Comparison of ENCODE assay signal across 21 cellular contexts in the genomic region with DNA sequence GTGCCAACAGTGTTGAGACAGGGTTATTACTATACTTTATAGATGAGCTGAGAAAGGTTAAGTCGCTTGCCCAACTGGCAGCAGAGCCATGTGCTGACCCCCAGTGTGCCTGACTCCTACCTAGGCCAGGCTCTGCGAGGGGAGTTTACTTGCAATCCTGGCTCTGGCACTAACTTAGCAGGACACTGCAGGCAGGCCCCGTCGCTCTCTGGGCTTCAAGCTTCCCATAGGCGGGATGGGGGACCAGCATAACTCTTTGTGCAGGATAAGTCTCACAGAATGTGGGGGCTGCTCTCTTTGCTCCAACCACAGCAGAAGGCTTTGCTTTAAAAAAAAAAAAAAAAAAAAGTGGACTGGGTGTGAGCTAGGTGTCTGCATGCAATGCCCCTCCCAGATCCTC.
"Had no signal": no experiment of that assay in that cellular context is flagged by ENCODE, and none has a peak within 500 bp of the region (broad histone marks: within the 10 kb centered on the region; RNA-seq: fewer than 3 reads in every experiment).

No MANE protein-coding gene starts in this region.

- H3K9me3 ChIP-seq: esophagus squamous epithelium, lower lobe of right lung, ovary, thoracic aorta, vagina had no signal

- DNase-seq: activated CD4-positive, alpha-beta T cell treated with anti-CD3 and anti-CD28 coated beads, Interleukin-2, amount 50 U/mL, for 4 hours; activated CD4-positive, CD25-positive, alpha-beta regulatory T cell treated with anti-CD3 and anti-CD28 coated beads, Interleukin-2, amount 50 U/mL, for 72 hours; activated naive CD4-positive, alpha-beta T cell treated with anti-CD3 and anti-CD28 coated beads for 36 hours; activated naive CD8-positive, alpha-beta T cell treated with anti-CD3 and anti-CD28 coated beads, Interleukin-2, amount 50 U/mL, for 24 hours; cortex of kidney; effector CD8-positive, alpha-beta T cell; esophagus squamous epithelium; lower lobe of right lung; ovary; stimulated activated CD4-positive, alpha-beta T cell treated with anti-CD3 and anti-CD28 coated beads, Interleukin-15, amount 100 ng/mL, for 24 hours; stimulated activated CD4-positive, alpha-beta T cell treated with anti-CD3 and anti-CD28 coated beads, Interleukin-4, amount 100 ng/mL, for 24 hours; stimulated activated naive CD4-positive, alpha-beta T cell treated with Interleukin-2 at 50 U/mL for 16 hours; T-helper 9 cell had no signal

- H3K9me3 Mint-ChIP-seq: activated naive CD4-positive, alpha-beta T cell treated with anti-CD3 and anti-CD28 coated beads for 36 hours; activated naive CD8-positive, alpha-beta T cell treated with anti-CD3 and anti-CD28 coated beads, Interleukin-2, amount 50 U/mL, for 24 hours; activated T-helper 17 cell treated with anti-CD3 and anti-CD28 coated beads, Interleukin-2, amount 50 U/mL, for 72 hours; central memory CD8-positive, alpha-beta T cell; mesothelial cell of epicardium; neural crest cell had no signal

- H3K4me3 ChIP-seq: esophagus squamous epithelium, lower lobe of right lung, ovary, skin epidermis, thoracic aorta, vagina had no signal

- H3K36me3 ChIP-seq: esophagus squamous epithelium, lower lobe of right lung, ovary, thoracic aorta, vagina had no signal

- H3K27me3 Mint-ChIP-seq: activated T-helper 17 cell treated with anti-CD3 and anti-CD28 coated beads, Interleukin-2, amount 50 U/mL, for 72 hours; central memory CD8-positive, alpha-beta T cell had no signal

- H3K27ac ChIP-seq: esophagus squamous epithelium, lower lobe of right lung, ovary, skin epidermis, vagina had no signal

- H3K4me3 Mint-ChIP-seq: activated naive CD4-positive, alpha-beta T cell treated with anti-CD3 and anti-CD28 coated beads for 36 hours; activated naive CD8-positive, alpha-beta T cell treated with anti-CD3 and anti-CD28 coated beads, Interleukin-2, amount 50 U/mL, for 24 hours; activated T-helper 17 cell treated with anti-CD3 and anti-CD28 coated beads, Interleukin-2, amount 50 U/mL, for 72 hours; central memory CD8-positive, alpha-beta T cell; mesothelial cell of epicardium had no signal

- H3K27ac Mint-ChIP-seq: activated naive CD4-positive, alpha-beta T cell treated with anti-CD3 and anti-CD28 coated beads for 36 hours; activated naive CD8-positive, alpha-beta T cell treated with anti-CD3 and anti-CD28 coated beads, Interleukin-2, amount 50 U/mL, for 24 hours; activated T-helper 17 cell treated with anti-CD3 and anti-CD28 coated beads, Interleukin-2, amount 50 U/mL, for 72 hours; mesothelial cell of epicardium had no signal

- FAIRE-seq: endothelial cell of umbilical vein had no signal

- H3K27me3 ChIP-seq: esophagus squamous epithelium, ovary, vagina had no signal

- H3K36me3 Mint-ChIP-seq: mesothelial cell of epicardium had no signal

- ATAC-seq: activated naive CD8-positive, alpha-beta T cell treated with anti-CD3 and anti-CD28 coated beads, Interleukin-2, amount 50 U/mL, for 24 hours; activated T-helper 17 cell treated with anti-CD3 and anti-CD28 coated beads, Interleukin-2, amount 50 U/mL, for 72 hours; lower lobe of right lung had no signal
